ENCODE assay signal across 12 cellular contexts in the genomic region with DNA sequence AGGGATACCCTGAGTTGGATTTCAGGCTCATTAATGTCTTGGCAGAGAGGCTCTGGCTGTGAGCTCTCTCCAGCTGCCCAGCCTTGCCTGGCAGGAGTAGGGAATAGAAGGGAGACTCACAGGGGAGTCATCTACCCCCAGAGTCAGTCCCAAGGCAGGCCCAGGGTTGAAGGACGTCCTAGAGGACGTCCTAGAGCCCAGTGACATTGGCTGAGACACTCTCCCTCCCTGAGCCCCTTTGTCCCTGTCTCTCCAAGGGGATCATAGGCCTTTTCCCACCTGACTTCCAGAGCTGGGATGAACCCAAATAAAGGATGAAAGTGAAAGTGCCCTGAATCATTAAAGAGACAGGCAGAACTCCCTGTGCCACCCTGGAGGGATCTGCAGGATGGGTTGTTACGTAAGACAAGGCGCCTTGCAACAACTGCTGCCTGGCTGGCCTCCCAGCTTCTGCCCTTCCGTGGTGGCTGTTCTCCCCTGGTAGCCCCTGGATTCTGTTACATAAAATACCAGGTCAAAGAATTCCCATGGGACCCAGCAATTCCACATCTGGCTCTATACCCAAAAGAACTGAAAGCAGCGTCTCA. TPM values are rescaled to one million over a fixed set of nuclear protein-coding genes. Genes with fewer than 3 reads are reported as not detected.
DNase-seq lines count a peak whose midpoint lies in the region; ATAC-seq, FAIRE-seq and TF ChIP-seq lines count a peak whose summit lies in the region.
"Had no signal": no experiment of that assay in that cellular context is flagged by ENCODE, and none has a peak within 500 bp of the region (broad histone marks: within the 10 kb centered on the region; RNA-seq: fewer than 3 reads in every experiment).

No MANE protein-coding gene starts in this region.

- H3K27me3 Mint-ChIP-seq in activated CD8-positive, alpha-beta memory T cell treated with anti-CD3 and anti-CD28 coated beads, Interleukin-2, amount 10 ng/mL, durations not matched to agents 7 days and 5 days: peaks cover 8% of the 10 kb centered on the region

- POLR2A ChIA-PET in RWPE1 (lab: Yijun Ruan, JAX; ENCODE audit: low non-redundant PET): no interaction called here

- WGBS in psoas muscle, 3 donors: 22 to 44% (median 33%) methylated on average over 6 of the region's 6 CpGs

- H3K36me3 Mint-ChIP-seq in activated CD8-positive, alpha-beta memory T cell treated with anti-CD3 and anti-CD28 coated beads, Interleukin-2, amount 10 ng/mL, durations not matched to agents 7 days and 5 days: no peaks in the 10 kb centered on the region

- CTCF ChIA-PET in RWPE1 (lab: Yijun Ruan, JAX): interaction anchor here (0.5 to 0.8 kb wide), 2 partner anchors 9 to 47 kb away, joined by 3 to 4 read pairs; no protein-coding TSS in a partner anchor
- CTCF ChIA-PET in activated CD8-positive, alpha-beta memory T cell treated with anti-CD3 and anti-CD28 coated beads, Interleukin-2, amount 10 ng/mL, durations not matched to agents 7 days and 5 days (lab: Charles Lee): no interaction called here

- TF ChIP-seq CTCF in RWPE1 (conservative IDR thresholded peaks at IDR 0.05; ENCODE audit: low read depth): no peak
- no peak for TF ChIP-seq CTCF in psoas muscle (IDR thresholded peaks at IDR 0.05)

- H3K9me3 Mint-ChIP-seq in activated CD8-positive, alpha-beta memory T cell treated with anti-CD3 and anti-CD28 coated beads, Interleukin-2, amount 10 ng/mL, durations not matched to agents 7 days and 5 days (ENCODE audit: low read depth): no peaks in the 10 kb centered on the region

- peak overlapping the region; percentile 78 for H3K27ac ChIP-seq in RWPE1
- peak overlapping the region; percentile 67 for H3K27ac ChIP-seq in psoas muscle
- H3K27ac ChIP-seq: KMS-11 had no signal

- peak; percentile 75 to 79 (median 78) for ATAC-seq in psoas muscle
- ATAC-seq in activated CD8-positive, alpha-beta memory T cell treated with anti-CD3 and anti-CD28 coated beads, Interleukin-2, amount 10 ng/mL, durations not matched to agents 7 days and 5 days: no peak
- ATAC-seq in GM21576 (IDR thresholded peaks at IDR 0.05; ENCODE audit: unreplicated experiment): no peak
- no peak for ATAC-seq in HG03460 (IDR thresholded peaks at IDR 0.05; ENCODE audit: unreplicated experiment)

- DNase-seq in EL: peak; percentile 38
- peak; percentile 44 for DNase-seq in RWPE1 (ENCODE audit: low spot score)
- peak; percentile 22 to 51 for DNase-seq in frontal cortex (ENCODE audit: low spot score in 2 of 2)
- peak; percentile 41 to 70 for DNase-seq in psoas muscle
- DNase-seq in activated CD8-positive, alpha-beta memory T cell treated with anti-CD3 and anti-CD28 coated beads, Interleukin-2, amount 10 ng/mL, durations not matched to agents 7 days and 5 days: no peak
- DNase-seq in H7: no peak
- DNase-seq: Calu3, NCI-H748 treated with DMSO at 0.1 percent for 48 hours had no signal

- no peak for FAIRE-seq in frontal cortex (lab: Jason Lieb, UNC)

- no peaks in the 10 kb centered on the region for H3K4me1 Mint-ChIP-seq in activated CD8-positive, alpha-beta memory T cell treated with anti-CD3 and anti-CD28 coated beads, Interleukin-2, amount 10 ng/mL, durations not matched to agents 7 days and 5 days

- intact Hi-C loops in psoas muscle (cut with DNase I): no loop called here

- H3K27me3 ChIP-seq in psoas muscle (ENCODE audit: insufficient read depth in 3 of 3, low read length in 2 of 3) (no peaks in the 10 kb centered on the region), H7 (ENCODE audit: control insufficient read depth, insufficient read depth, low read length) (no peaks in the 10 kb centered on the region; the same call in 1 of the 2 replicates)

- no peak overlapping the region for H3K4me3 ChIP-seq in psoas muscle
- H3K4me3 ChIP-seq in H7 (ENCODE audit: insufficient read depth, low read depth, low read length): no peak overlapping the region

- H3K27ac Mint-ChIP-seq in activated CD8-positive, alpha-beta memory T cell treated with anti-CD3 and anti-CD28 coated beads, Interleukin-2, amount 10 ng/mL, durations not matched to agents 7 days and 5 days: no peak overlapping the region

- H3K36me3 ChIP-seq in psoas muscle (ENCODE audit: insufficient read depth in 1 of 2, low read depth in 1 of 2) (no peaks in the 10 kb centered on the region), H7 (replicated peaks; ENCODE audit: control insufficient read depth, insufficient read depth, low read length) (no peaks in the 10 kb centered on the region)

- H3K4me3 Mint-ChIP-seq in activated CD8-positive, alpha-beta memory T cell treated with anti-CD3 and anti-CD28 coated beads, Interleukin-2, amount 10 ng/mL, durations not matched to agents 7 days and 5 days: no peak overlapping the region

- H3K9me3 ChIP-seq in psoas muscle: no peaks in the 10 kb centered on the region

- H3K4me1 ChIP-seq in psoas muscle: peaks cover 10% of the 10 kb centered on the region

RNA-seq across cellular contexts. Expression of a gene that starts 53.6 kb away (rescaled TPM):
- total RNA-seq in frontal cortex: 6.1 TPM
- total RNA-seq in psoas muscle: 10 to 100 TPM; 14.9 to 42.9 (median 22.7) TPM
- polyA plus RNA-seq in psoas muscle: 10 to 100 TPM in 2 of 3 donors, 1 to 10 TPM in 1; 6.2 to 15.5 (median 14.3) TPM
- total RNA-seq in activated CD8-positive, alpha-beta memory T cell treated with anti-CD3 and anti-CD28 coated beads, Interleukin-2, amount 10 ng/mL, durations not matched to agents 7 days and 5 days: not detected
- total RNA-seq in H7 (2014; rRNA removed; shearing (Covaris generic)): 6.7 and 8.1 TPM in 2 replicates
- total RNA-seq: T-helper 1 cell treated with Interleukin-12 subunit alpha and Interleukin-12 subunit beta and Interleukin-4 antibody, amounts not matched to agents 30 ng/mL and 1 ng/mL, for 36 hours had no signal

Comparison
In these comparisons a context has a peak if more than half of its experiments do, and no peak if none do; other contexts are left out.
1. DNase-seq: peak in EL (single experiment), RWPE1 (single experiment), frontal cortex (2 of 2) and psoas muscle (2 of 2); none in activated CD8-positive, alpha-beta memory T cell treated with anti-CD3 and anti-CD28 coated beads, Interleukin-2, amount 10 ng/mL, durations not matched to agents 7 days and 5 days (single experiment) and H7 (single experiment).
2. ATAC-seq: peak in psoas muscle (4 of 4); none in activated CD8-positive, alpha-beta memory T cell treated with anti-CD3 and anti-CD28 coated beads, Interleukin-2, amount 10 ng/mL, durations not matched to agents 7 days and 5 days (single experiment), GM21576 (single experiment) and HG03460 (single experiment).